ENCODE assay signal across 23 cellular contexts in the genomic region with DNA sequence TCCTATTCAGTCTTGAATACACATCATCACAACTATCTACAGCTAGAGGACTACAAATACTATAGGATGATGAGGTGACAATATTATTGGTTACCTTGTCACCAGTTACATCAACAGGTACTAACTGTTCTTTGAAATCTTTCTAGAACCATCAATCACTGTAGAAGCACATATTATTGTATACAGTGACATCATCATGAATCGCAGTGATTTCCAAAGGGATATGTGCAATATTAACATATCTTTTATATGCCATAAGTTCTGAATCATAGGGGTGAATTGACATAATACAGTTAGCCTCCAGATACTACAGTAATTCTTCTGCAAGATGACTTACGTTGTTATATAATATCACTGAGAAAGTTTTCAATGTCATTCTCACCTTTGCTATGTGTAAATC.
"Had no signal": no experiment of that assay in that cellular context is flagged by ENCODE, and none has a peak within 500 bp of the region (broad histone marks: within the 10 kb centered on the region; RNA-seq: fewer than 3 reads in every experiment).

No MANE protein-coding gene starts in this region.

- H3K27ac ChIP-seq: dorsolateral prefrontal cortex, gastrocnemius medialis, left lung, neural progenitor cell, parathyroid adenoma, thyroid gland, vagina had no signal

- H3K79me2 ChIP-seq: parathyroid adenoma had no signal

- H3K4me3 ChIP-seq: dorsolateral prefrontal cortex, esophagus squamous epithelium, gastrocnemius medialis, left lung, neural progenitor cell, smooth muscle cell, thyroid gland, vagina had no signal

- H3K4me1 ChIP-seq: neural progenitor cell, parathyroid adenoma, thyroid gland, vagina had no signal

- DNase-seq: effector CD8-positive, alpha-beta T cell; endodermal cell; esophagus squamous epithelium; gastrocnemius medialis; head of caudate nucleus; left cardiac atrium; left lung; midbrain; naive thymus-derived CD4-positive, alpha-beta T cell; stimulated activated CD4-positive, alpha-beta T cell treated with anti-CD3 and anti-CD28 coated beads, Interleukin-12 subunit alpha, Interleukin-12 subunit beta, amount 100 ng/mL, for 4 hours; stimulated activated CD4-positive, alpha-beta T cell treated with anti-CD3 and anti-CD28 coated beads, Interleukin-1b, Interleukin-23, amount 100 ng/mL, for 48 hours; stimulated activated CD4-positive, alpha-beta T cell treated with anti-CD3 and anti-CD28 coated beads, Interleukin-4, amount 100 ng/mL, for 1 hour; stimulated activated CD8-positive, alpha-beta memory T cell treated with anti-CD3 and anti-CD28 coated beads, Interleukin-4, amount 100 ng/mL, for 48 hours; stimulated activated naive CD4-positive, alpha-beta T cell; stimulated activated naive CD8-positive, alpha-beta T cell treated with anti-CD3 and anti-CD28 coated beads, Interleukin-15, amount 100 ng/mL, for 72 hours; thyroid gland; trophoblast cell had no signal

- H3K4me2 ChIP-seq: neural progenitor cell, smooth muscle cell had no signal

- H3K27me3 ChIP-seq: dorsolateral prefrontal cortex, esophagus squamous epithelium, gastrocnemius medialis, left lung, neural progenitor cell, thyroid gland, vagina had no signal

- H3K9ac ChIP-seq: neural progenitor cell, parathyroid adenoma had no signal

- H3K36me3 ChIP-seq: esophagus squamous epithelium, gastrocnemius medialis, left lung, neural progenitor cell, thyroid gland, vagina had no signal

- H2AFZ ChIP-seq: neural progenitor cell, parathyroid adenoma had no signal

- ATAC-seq: gastrocnemius medialis; left cardiac atrium; naive thymus-derived CD4-positive, alpha-beta T cell; sciatic nerve; stimulated activated naive CD8-positive, alpha-beta T cell treated with anti-CD3 and anti-CD28 coated beads, Interleukin-15, amount 100 ng/mL, for 72 hours had no signal

- H3K9me3 ChIP-seq: esophagus squamous epithelium, gastrocnemius medialis, left lung, thyroid gland, vagina had no signal
